Comparison of ENCODE assay signal across 6 cellular contexts in the genomic region with DNA sequence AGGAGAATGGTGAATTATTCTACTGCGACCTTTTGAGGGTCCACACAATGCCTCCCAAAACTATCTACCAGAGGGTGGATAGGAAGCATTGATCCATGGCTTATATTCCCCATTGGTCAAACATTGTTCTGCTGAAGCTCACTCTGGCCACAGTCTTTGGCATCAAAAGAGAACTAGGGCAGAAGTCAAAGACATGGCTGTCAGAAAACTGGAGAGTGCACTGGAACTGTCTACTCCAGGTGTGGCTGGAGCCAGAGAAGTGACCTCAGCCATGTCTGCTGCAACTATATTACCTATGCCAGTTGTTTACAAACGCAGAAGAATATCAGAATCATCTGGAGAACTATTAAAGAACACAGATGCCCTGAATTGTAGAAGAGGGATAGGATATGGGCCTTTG.
"Had no signal": no experiment of that assay in that cellular context is flagged by ENCODE, and none has a peak within 500 bp of the region (broad histone marks: within the 10 kb centered on the region; RNA-seq: fewer than 3 reads in every experiment).

No MANE protein-coding gene starts in this region.

- H3K9me3 Mint-ChIP-seq: IgD-negative memory B cell had no signal

- H3K27ac Mint-ChIP-seq: IgD-negative memory B cell had no signal

- H3K4me3 ChIP-seq: K562 had no signal

- H3K27ac ChIP-seq: HL-60 had no signal

- H3K27me3 Mint-ChIP-seq: IgD-negative memory B cell had no signal

- DNase-seq: IMR-90, KBM-7, KG1 had no signal

- H3K36me3 Mint-ChIP-seq: IgD-negative memory B cell had no signal

- H3K4me3 Mint-ChIP-seq: IgD-negative memory B cell had no signal

- ATAC-seq: K562 had no signal

- FAIRE-seq: K562 had no signal
